ENCODE assay signal across 25 cellular contexts in genomic region chr16:53689636-53690035, GRCh38.
"Had no signal": no experiment of that assay in that cellular context is flagged by ENCODE, and none has a peak within 500 bp of the region (broad histone marks: within the 10 kb centered on the region; RNA-seq: fewer than 3 reads in every experiment).

No MANE protein-coding gene starts in this region.

- DNase-seq: activated CD4-positive, alpha-beta T cell treated with anti-CD3 and anti-CD28 coated beads for 48 hours; activated CD4-positive, CD25-positive, alpha-beta regulatory T cell; activated CD8-positive, alpha-beta memory T cell treated with anti-CD3 and anti-CD28 coated beads, Interleukin-2, amount 10 ng/mL, durations not matched to agents 7 days and 5 days; activated CD8-positive, alpha-beta T cell treated with anti-CD3 and anti-CD28 coated beads for 36 hours; activated gamma-delta T cell; activated T-cell treated with anti-CD3 and anti-CD28 coated beads for 4 hours; colonic mucosa; dorsolateral prefrontal cortex; effector memory CD8-positive, alpha-beta T cell; lower lobe of right lung; naive B cell; occipital lobe; right lobe of liver; small intestine; stimulated activated CD4-positive, alpha-beta T cell treated with anti-CD3 and anti-CD28 coated beads, Interleukin-2, amount 100 ng/mL, for 24 hours; stimulated activated naive CD8-positive, alpha-beta T cell treated with anti-CD3 and anti-CD28 coated beads, Interleukin-15, amount 100 ng/mL, for 72 hours; T1000 had no signal

- H3K27me3 Mint-ChIP-seq: activated CD8-positive, alpha-beta memory T cell treated with anti-CD3 and anti-CD28 coated beads, Interleukin-2, amount 10 ng/mL, durations not matched to agents 7 days and 5 days; activated CD8-positive, alpha-beta T cell treated with anti-CD3 and anti-CD28 coated beads for 36 hours; activated naive CD4-positive, alpha-beta T cell treated with anti-CD3 and anti-CD28 coated beads, Interleukin-2, amount 50 U/mL, for 24 hours; effector memory CD8-positive, alpha-beta T cell; naive B cell; stimulated activated naive CD8-positive, alpha-beta T cell treated with anti-CD3 and anti-CD28 coated beads, Interleukin-15, amount 100 ng/mL, for 72 hours had no signal

- H3K36me3 Mint-ChIP-seq: stimulated activated effector memory CD8-positive, alpha-beta T cell treated with anti-CD3 and anti-CD28 coated beads, Interleukin-12 subunit alpha, Interleukin-12 subunit beta, amount 100 ng/mL, for 72 hours had no signal

- H3K9me3 Mint-ChIP-seq: effector memory CD8-positive, alpha-beta T cell; stimulated activated effector memory CD8-positive, alpha-beta T cell treated with anti-CD3 and anti-CD28 coated beads, Interleukin-12 subunit alpha, Interleukin-12 subunit beta, amount 100 ng/mL, for 72 hours; stimulated activated naive CD8-positive, alpha-beta T cell treated with anti-CD3 and anti-CD28 coated beads, Interleukin-15, amount 100 ng/mL, for 72 hours; T-helper 1 cell treated with Interleukin-12 subunit alpha and Interleukin-12 subunit beta and Interleukin-4 antibody, amounts not matched to agents 30 μg/mL and 1 μg/mL, for 36 hours had no signal

- H3K27ac ChIP-seq: ascending aorta, colonic mucosa, dorsolateral prefrontal cortex, lower lobe of right lung, right lobe of liver, suprapubic skin, tibial nerve had no signal

- H3K4me1 Mint-ChIP-seq: activated CD8-positive, alpha-beta memory T cell treated with anti-CD3 and anti-CD28 coated beads, Interleukin-2, amount 10 ng/mL, durations not matched to agents 7 days and 5 days; activated naive CD4-positive, alpha-beta T cell treated with anti-CD3 and anti-CD28 coated beads, Interleukin-2, amount 50 U/mL, for 24 hours; naive B cell; neural crest cell; stimulated activated effector memory CD8-positive, alpha-beta T cell treated with anti-CD3 and anti-CD28 coated beads, Interleukin-12 subunit alpha, Interleukin-12 subunit beta, amount 100 ng/mL, for 72 hours; stimulated activated naive CD8-positive, alpha-beta T cell treated with anti-CD3 and anti-CD28 coated beads, Interleukin-15, amount 100 ng/mL, for 72 hours had no signal

- H3K4me3 ChIP-seq: ascending aorta, colonic mucosa, dorsolateral prefrontal cortex, lower lobe of right lung, right lobe of liver, suprapubic skin, tibial nerve had no signal

- H3K4me3 Mint-ChIP-seq: activated CD8-positive, alpha-beta memory T cell treated with anti-CD3 and anti-CD28 coated beads, Interleukin-2, amount 10 ng/mL, durations not matched to agents 7 days and 5 days; activated CD8-positive, alpha-beta T cell treated with anti-CD3 and anti-CD28 coated beads for 36 hours; activated naive CD4-positive, alpha-beta T cell treated with anti-CD3 and anti-CD28 coated beads, Interleukin-2, amount 50 U/mL, for 24 hours; effector memory CD8-positive, alpha-beta T cell; naive B cell; neural crest cell; stimulated activated effector memory CD8-positive, alpha-beta T cell treated with anti-CD3 and anti-CD28 coated beads, Interleukin-12 subunit alpha, Interleukin-12 subunit beta, amount 100 ng/mL, for 72 hours; stimulated activated naive CD8-positive, alpha-beta T cell treated with anti-CD3 and anti-CD28 coated beads, Interleukin-15, amount 100 ng/mL, for 72 hours; T-helper 1 cell treated with Interleukin-12 subunit alpha and Interleukin-12 subunit beta and Interleukin-4 antibody, amounts not matched to agents 30 μg/mL and 1 μg/mL, for 36 hours had no signal

- ATAC-seq: activated CD8-positive, alpha-beta memory T cell treated with anti-CD3 and anti-CD28 coated beads, Interleukin-2, amount 10 ng/mL, durations not matched to agents 7 days and 5 days; activated CD8-positive, alpha-beta T cell treated with anti-CD3 and anti-CD28 coated beads for 36 hours; effector memory CD8-positive, alpha-beta T cell; left lobe of liver; lower lobe of right lung; right lobe of liver; stimulated activated effector memory CD8-positive, alpha-beta T cell treated with anti-CD3 and anti-CD28 coated beads, Interleukin-12 subunit alpha, Interleukin-12 subunit beta, amount 100 ng/mL, for 72 hours; stimulated activated naive CD8-positive, alpha-beta T cell treated with anti-CD3 and anti-CD28 coated beads, Interleukin-15, amount 100 ng/mL, for 72 hours had no signal

- H3K4me1 ChIP-seq: ascending aorta, colonic mucosa, lower lobe of right lung, right lobe of liver, suprapubic skin, tibial nerve had no signal

- H3K9me3 ChIP-seq: ascending aorta, colonic mucosa, lower lobe of right lung, right lobe of liver, suprapubic skin, tibial nerve had no signal

- H3K27ac Mint-ChIP-seq: activated CD8-positive, alpha-beta memory T cell treated with anti-CD3 and anti-CD28 coated beads, Interleukin-2, amount 10 ng/mL, durations not matched to agents 7 days and 5 days; activated CD8-positive, alpha-beta T cell treated with anti-CD3 and anti-CD28 coated beads for 36 hours; activated naive CD4-positive, alpha-beta T cell treated with anti-CD3 and anti-CD28 coated beads, Interleukin-2, amount 50 U/mL, for 24 hours; effector memory CD8-positive, alpha-beta T cell; naive B cell; stimulated activated effector memory CD8-positive, alpha-beta T cell treated with anti-CD3 and anti-CD28 coated beads, Interleukin-12 subunit alpha, Interleukin-12 subunit beta, amount 100 ng/mL, for 72 hours; T-helper 1 cell treated with Interleukin-12 subunit alpha and Interleukin-12 subunit beta and Interleukin-4 antibody, amounts not matched to agents 30 μg/mL and 1 μg/mL, for 36 hours had no signal

- H3K27me3 ChIP-seq: ascending aorta, colonic mucosa, dorsolateral prefrontal cortex, right lobe of liver, suprapubic skin, tibial nerve had no signal

- H3K36me3 ChIP-seq: colonic mucosa, right lobe of liver had no signal
